Comparison of ENCODE assay signal across 24 cellular contexts in the genomic region with DNA sequence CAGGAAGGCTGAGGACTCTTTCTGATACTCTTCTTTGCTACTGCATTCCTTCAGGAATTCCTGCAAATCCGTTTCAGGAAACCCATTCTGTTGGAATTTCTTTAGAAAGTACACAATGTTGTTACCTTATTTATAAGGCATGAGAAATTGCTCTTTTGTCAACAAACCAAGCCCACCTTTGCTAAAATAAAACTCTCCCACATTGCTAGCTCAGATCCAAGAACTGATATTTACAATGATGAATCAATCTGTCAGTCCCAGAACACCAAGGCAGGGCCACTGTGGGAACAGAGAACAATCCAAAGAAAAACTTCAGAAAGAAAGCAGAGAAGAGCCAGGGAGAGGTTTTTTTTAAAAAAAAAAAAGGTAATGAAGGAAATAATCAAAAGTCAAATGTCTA. TPM values are rescaled to one million over a fixed set of nuclear protein-coding genes. Genes with fewer than 3 reads are reported as not detected.
DNase-seq lines count a peak whose midpoint lies in the region; ATAC-seq, FAIRE-seq and TF ChIP-seq lines count a peak whose summit lies in the region.
"Had no signal": no experiment of that assay in that cellular context is flagged by ENCODE, and none has a peak within 500 bp of the region (broad histone marks: within the 10 kb centered on the region; RNA-seq: fewer than 3 reads in every experiment).

No MANE protein-coding gene starts in this region.

- H4K20me1 ChIP-seq in PC-3 (ENCODE audit: low read length) (no peaks in the 10 kb centered on the region), H1 (replicated peaks in 1 of 2; ENCODE audit: control insufficient read depth in 1 of 2, insufficient read depth in 2 of 2, low read length in 2 of 2) (no peaks in the 10 kb centered on the region)
- H4K20me1 ChIP-seq: BLaER1 had no signal

- no peaks in the 10 kb centered on the region for H3K27me3 Mint-ChIP-seq in stimulated activated naive CD8-positive, alpha-beta T cell treated with anti-CD3 and anti-CD28 coated beads, Interleukin-15, Interleukin-2, amounts not matched to agents 100 ng/mL and 50 ng/mL, for 24 hours
- H3K27me3 Mint-ChIP-seq in stimulated activated naive CD8-positive, alpha-beta T cell treated with anti-CD3 and anti-CD28 coated beads, Interleukin-15, amount 100 ng/mL, for 72 hours, result no peaks in the 10 kb centered on the region
- peaks cover 8% of the 10 kb centered on the region for H3K27me3 Mint-ChIP-seq in nephron progenitor cell (ENCODE audit: low read depth, poor library complexity)
- H3K27me3 Mint-ChIP-seq: CD4-positive, alpha-beta T cell had no signal

- no peak overlapping the region for H4K91ac ChIP-seq in H1 (replicated peaks; ENCODE audit: insufficient read length, low read length)

- no peak overlapping the region for H3K14ac ChIP-seq in H1 (ENCODE audit: insufficient read length)

- no peak overlapping the region for H4K8ac ChIP-seq in H1 (ENCODE audit: extremely low read depth, insufficient read depth, low read length)

- no peak overlapping the region for H3K23ac ChIP-seq in H1 (ENCODE audit: insufficient read length)

- no peak overlapping the region for H3K4me3 Mint-ChIP-seq in stimulated activated naive CD8-positive, alpha-beta T cell treated with anti-CD3 and anti-CD28 coated beads, Interleukin-15, Interleukin-2, amounts not matched to agents 100 ng/mL and 50 ng/mL, for 24 hours
- no peak overlapping the region for H3K4me3 Mint-ChIP-seq in stimulated activated naive CD8-positive, alpha-beta T cell treated with anti-CD3 and anti-CD28 coated beads, Interleukin-15, amount 100 ng/mL, for 72 hours
- no peak overlapping the region for H3K4me3 Mint-ChIP-seq in nephron progenitor cell
- H3K4me3 Mint-ChIP-seq: CD4-positive, alpha-beta T cell; CD8-positive, alpha-beta T cell had no signal

- H3K9me3 Mint-ChIP-seq in stimulated activated naive CD8-positive, alpha-beta T cell treated with anti-CD3 and anti-CD28 coated beads, Interleukin-15, Interleukin-2, amounts not matched to agents 100 ng/mL and 50 ng/mL, for 24 hours, result no peaks in the 10 kb centered on the region
- no peaks in the 10 kb centered on the region for H3K9me3 Mint-ChIP-seq in stimulated activated naive CD8-positive, alpha-beta T cell treated with anti-CD3 and anti-CD28 coated beads, Interleukin-15, amount 100 ng/mL, for 72 hours
- no peaks in the 10 kb centered on the region for H3K9me3 Mint-ChIP-seq in nephron progenitor cell
- H3K9me3 Mint-ChIP-seq in activated naive CD4-positive, alpha-beta T cell treated with anti-CD3 and anti-CD28 coated beads, Interleukin-2, amount 50 U/mL, for 72 hours, result no peaks in the 10 kb centered on the region
- H3K9me3 Mint-ChIP-seq: CD4-positive, alpha-beta T cell; CD8-positive, alpha-beta T cell had no signal

- 41% methylated on average over 1 of the region's 1 CpG; no CpG with 5 or more reads in 1 of the 2 experiments for WGBS in H1 (ENCODE audit: extremely low coverage in 1 of 2, insufficient coverage in 1 of 2, insufficient read length in 1 of 2, insufficient replicate concordance in 2 of 2, low coverage in 1 of 2, low lambda C conversion rate in 2 of 2, missing lambda C conversion rate in 1 of 2), 2 experiments

- H3K4me2 ChIP-seq in PC-3 (ENCODE audit: low read length) (peak overlapping the region; percentile 24; the same call in 1 of the 2 replicates), H1 (ENCODE audit: insufficient read depth in 1 of 2, low read depth in 2 of 2, low read length in 2 of 2) (no peak overlapping the region)
- H3K4me2 ChIP-seq: BLaER1 had no signal

- H3K36me3 Mint-ChIP-seq in stimulated activated naive CD8-positive, alpha-beta T cell treated with anti-CD3 and anti-CD28 coated beads, Interleukin-15, Interleukin-2, amounts not matched to agents 100 ng/mL and 50 ng/mL, for 24 hours (ENCODE audit: low read depth), result peaks cover 10% of the 10 kb centered on the region
- H3K36me3 Mint-ChIP-seq in nephron progenitor cell (ENCODE audit: low read depth), result no peaks in the 10 kb centered on the region
- H3K36me3 Mint-ChIP-seq in activated naive CD4-positive, alpha-beta T cell treated with anti-CD3 and anti-CD28 coated beads, Interleukin-2, amount 50 U/mL, for 72 hours, result peaks cover 0 to 4% of the 10 kb centered on the region in 2 donors
- H3K36me3 Mint-ChIP-seq: CD8-positive, alpha-beta T cell had no signal

- intact Hi-C loops in PC-3 (cut with micrococcal nuclease), result no loop called here

- H3K9ac ChIP-seq in PC-3 (ENCODE audit: low read length) (peak overlapping the region; percentile 21; the same call in 1 of the 2 replicates), H1 (replicated peaks in 1 of 4; ENCODE audit: extremely low read depth in 1 of 4, low read depth in 3 of 4, low read length in 3 of 4) (no peak overlapping the region)
- H3K9ac ChIP-seq: BLaER1 had no signal

- H3K9me3 ChIP-seq in PC-3 (ENCODE audit: low read length) (no peaks in the 10 kb centered on the region), H1 (ENCODE audit: insufficient read depth in 2 of 2, low read depth in 1 of 2, low read length in 1 of 2) (no peaks in the 10 kb centered on the region)
- H3K9me3 ChIP-seq: BE2C, BLaER1, Caco-2 had no signal

- no peaks in the 10 kb centered on the region for H3K9me2 ChIP-seq in PC-3 (replicated peaks; ENCODE audit: low read length)

- no peaks in the 10 kb centered on the region for H3F3A ChIP-seq in PC-3 (ENCODE audit: low read length, unreplicated experiment)

- H3K79me2 ChIP-seq in PC-3 (ENCODE audit: low read length), result no peaks in the 10 kb centered on the region
- H3K79me2 ChIP-seq in H1 (ENCODE audit: control insufficient read depth in 1 of 2, insufficient read depth in 2 of 2, low read length in 2 of 2), result no peaks in the 10 kb centered on the region

- FAIRE-seq in H1 (lab: Jason Lieb, UNC), result no peak
- FAIRE-seq: A204.1, D721Med, G401.6, GM12891, GM19239 had no signal

- no peak overlapping the region for H4K5ac ChIP-seq in H1 (ENCODE audit: insufficient read length, low read depth, low read length)

- peaks cover 16% of the 10 kb centered on the region for H3K4me1 ChIP-seq in PC-3 (ENCODE audit: insufficient read depth, low read length)
- H3K4me1 ChIP-seq in H1 (replicated peaks in 1 of 4; ENCODE audit: control insufficient read depth in 3 of 4, insufficient read depth in 4 of 4, low read length in 3 of 4), result peaks cover 0 to 3% (median 0%) of the 10 kb centered on the region in 4 experiments; a peak in 1 of 7 replicates
- H3K4me1 ChIP-seq: BE2C, BLaER1, Caco-2 had no signal

- DNase-seq in stimulated activated naive CD8-positive, alpha-beta T cell treated with anti-CD3 and anti-CD28 coated beads, Interleukin-15, amount 100 ng/mL, for 72 hours, result no peak
- DNase-seq in PC-3 (peak; percentile 51), H1 (ENCODE audit: low read depth in 1 of 2, low spot score in 2 of 2) (no peak), nephron progenitor cell (no peak)
- no peak for DNase-seq in activated naive CD4-positive, alpha-beta T cell treated with anti-CD3 and anti-CD28 coated beads, Interleukin-2, amount 50 U/mL, for 72 hours (ENCODE audit: low spot score in 2 of 2)
- DNase-seq: 8988T; ACHN; BE2C; Caco-2; Calu3; CD4-positive, alpha-beta T cell; CD8-positive, alpha-beta T cell; DMS79 treated with DMSO at 0.1 percent for 48 hours; GF-D8 had no signal

- peak overlapping the region; percentile 52 for H3K27ac ChIP-seq in PC-3 (ENCODE audit: low read length)
- no peak overlapping the region for H3K27ac ChIP-seq in H1 (ENCODE audit: low read depth, low read length)
- H3K27ac ChIP-seq: BLaER1, C4-2B had no signal

- peak overlapping the region; percentile 7 for H3K27ac Mint-ChIP-seq in stimulated activated naive CD8-positive, alpha-beta T cell treated with anti-CD3 and anti-CD28 coated beads, Interleukin-15, Interleukin-2, amounts not matched to agents 100 ng/mL and 50 ng/mL, for 24 hours
- no peak overlapping the region for H3K27ac Mint-ChIP-seq in stimulated activated naive CD8-positive, alpha-beta T cell treated with anti-CD3 and anti-CD28 coated beads, Interleukin-15, amount 100 ng/mL, for 72 hours
- peak overlapping the region; percentile 12 for H3K27ac Mint-ChIP-seq in nephron progenitor cell
- H3K27ac Mint-ChIP-seq in activated naive CD4-positive, alpha-beta T cell treated with anti-CD3 and anti-CD28 coated beads, Interleukin-2, amount 50 U/mL, for 72 hours, result no peak overlapping the region
- H3K27ac Mint-ChIP-seq: CD4-positive, alpha-beta T cell; CD8-positive, alpha-beta T cell had no signal

- no peaks in the 10 kb centered on the region for H3K36me3 ChIP-seq in PC-3 (ENCODE audit: low read depth, low read length)
- no peaks in the 10 kb centered on the region; a peak in 1 of 8 replicates for H3K36me3 ChIP-seq in H1 (ENCODE audit: control insufficient read depth in 2 of 4, insufficient read depth in 4 of 4, low read length in 3 of 4)
- H3K36me3 ChIP-seq: BE2C, BLaER1 had no signal

- BruUV-seq in PC-3 (replicated peaks; lab: Mats Ljungman, UMichigan), result no TSS peak

- ATAC-seq in stimulated activated naive CD8-positive, alpha-beta T cell treated with anti-CD3 and anti-CD28 coated beads, Interleukin-15, amount 100 ng/mL, for 72 hours, result no peak
- peak; percentile 78 for ATAC-seq in PC-3
- ATAC-seq in GM18511 (IDR thresholded peaks at IDR 0.05; ENCODE audit: unreplicated experiment), result no peak
- no peak for ATAC-seq in activated naive CD4-positive, alpha-beta T cell treated with anti-CD3 and anti-CD28 coated beads, Interleukin-2, amount 50 U/mL, for 72 hours
- ATAC-seq in GM18909 (IDR thresholded peaks at IDR 0.05; ENCODE audit: poor library complexity, unreplicated experiment), result no peak
- ATAC-seq: CD8-positive, alpha-beta T cell had no signal

- H3K23me2 ChIP-seq in H1 (ENCODE audit: low read depth, low read length), result no peaks in the 10 kb centered on the region

- no peak overlapping the region for H2BK5ac ChIP-seq in H1 (ENCODE audit: low read depth, low read length)

- no peak for TF ChIP-seq RAD21 in H1 (IDR thresholded peaks at IDR 0.05 in 1 of 2, conservative IDR thresholded peaks at IDR 0.05 in 1 of 2; ENCODE audit: low read depth in 2 of 2, low read length in 2 of 2)

- H2BK12ac ChIP-seq in H1 (ENCODE audit: low read depth, low read length), result no peak overlapping the region

- peaks cover 21% of the 10 kb centered on the region for H3K4me1 Mint-ChIP-seq in stimulated activated naive CD8-positive, alpha-beta T cell treated with anti-CD3 and anti-CD28 coated beads, Interleukin-15, Interleukin-2, amounts not matched to agents 100 ng/mL and 50 ng/mL, for 24 hours (ENCODE audit: low read depth)
- peaks cover 26% of the 10 kb centered on the region for H3K4me1 Mint-ChIP-seq in stimulated activated naive CD8-positive, alpha-beta T cell treated with anti-CD3 and anti-CD28 coated beads, Interleukin-15, amount 100 ng/mL, for 72 hours
- peaks cover 27% of the 10 kb centered on the region for H3K4me1 Mint-ChIP-seq in nephron progenitor cell

- CTCF ChIA-PET in PC-3 (lab: Charles Lee), result no interaction called here
- CTCF ChIA-PET in H1 (lab: Charles Lee; ENCODE audit: partially characterized antibody), result interaction anchor here (1.1 to 5.3 kb wide), 4 partner anchors 8 to 158 kb away, joined by 3 to 33 read pairs (median 4); no protein-coding TSS in a partner anchor

- H2BK20ac ChIP-seq in H1 (ENCODE audit: low read length), result no peak overlapping the region

- H2AK5ac ChIP-seq in H1 (ENCODE audit: low read depth, low read length), result no peak overlapping the region

- H3K79me1 ChIP-seq in H1 (ENCODE audit: low read depth, low read length), result no peaks in the 10 kb centered on the region

- no peak overlapping the region for H2BK15ac ChIP-seq in H1 (ENCODE audit: low read length)

- H3K4ac ChIP-seq in H1 (replicated peaks; ENCODE audit: insufficient read length, low read depth, low read length), result no peak overlapping the region

- no peak for TF ChIP-seq CTCF in PC-3 (conservative IDR thresholded peaks at IDR 0.05; ENCODE audit: low read depth, low read length)
- no peak for TF ChIP-seq CTCF in H1 (IDR thresholded peaks at IDR 0.05; ENCODE audit: control extremely low read depth in 1 of 3, insufficient read depth in 1 of 3, low read depth in 1 of 3, low read length in 3 of 3)
- no peak for TF ChIP-seq CTCF in nephron progenitor cell (IDR thresholded peaks at IDR 0.05)

- H3K56ac ChIP-seq in H1 (replicated peaks; ENCODE audit: insufficient read length, low read depth, low read length), result no peak overlapping the region

- TF ChIP-seq EP300 in H1 (IDR thresholded peaks at IDR 0.05; ENCODE audit: borderline replicate concordance in 1 of 2, low read depth in 2 of 2, low read length in 2 of 2), result no peak

- H2AFZ ChIP-seq in PC-3 (ENCODE audit: low read length), result no peak overlapping the region
- H2AFZ ChIP-seq in H1 (ENCODE audit: low read length), result no peak overlapping the region

- no peak overlapping the region for H3K18ac ChIP-seq in H1 (ENCODE audit: extremely low read depth, low read length)

- POLR2A ChIA-PET in PC-3 (lab: Charles Lee; ENCODE audit: unreplicated experiment) (no interaction called here), H1 (lab: Charles Lee; ENCODE audit: partially characterized antibody) (no interaction called here)

- TF ChIP-seq POLR2A in H1 (IDR thresholded peaks at IDR 0.05; ENCODE audit: control extremely low read depth in 1 of 2, low read depth in 2 of 2, low read length in 2 of 2), result no peak

- H3K27me3 ChIP-seq in PC-3 (ENCODE audit: low read length) (no peaks in the 10 kb centered on the region), H1 (replicated peaks in 1 of 4; ENCODE audit: control insufficient read depth in 3 of 4, extremely low read depth in 1 of 4, insufficient read depth in 3 of 4, low read length in 3 of 4) (no peaks in the 10 kb centered on the region)
- H3K27me3 ChIP-seq: BE2C, BLaER1 had no signal

- H3K4me3 ChIP-seq in PC-3 (ENCODE audit: low read length), result no peak overlapping the region
- H3K4me3 ChIP-seq in H1 (ENCODE audit: extremely low read depth in 1 of 4, insufficient read depth in 2 of 4, low read depth in 3 of 4, low read length in 4 of 4), result no peak overlapping the region
- H3K4me3 ChIP-seq: BLaER1 had no signal

- H2BK120ac ChIP-seq in H1 (replicated peaks; ENCODE audit: low read depth, low read length), result no peak overlapping the region

RNA-seq across cellular contexts. Expression of gene LPAR3, which starts 36.6 kb away (rescaled TPM):
- total RNA-seq in PC-3 (2014; rRNA removed), result 9.8 and 13.0 TPM in 2 replicates
- total RNA-seq in H1 (2021; fragmentation: NEBNext Ultra II Directional; extraction: Animal tissue kit (Norgen Biotek cat#: 25700)), result 25.4 and 26.8 TPM in 2 replicates
- 17.1 TPM in 2 replicates for polyA plus RNA-seq in H1 (2011; rRNA removed)
- polyA plus RNA-seq in H1 (2011; cell fraction: cytosol; rRNA removed), result 17.7 TPM
- 27.7 TPM for polyA plus RNA-seq in H1 (2011; cell fraction: nucleus; rRNA removed)
- 13.5 to 17.6 TPM (median 15.6 TPM) in 4 replicates for polyA plus RNA-seq in H1 (2012, experiment 1 of 2)
- polyA plus RNA-seq in H1 (2012, experiment 2 of 2), result 7.4 TPM
- polyA plus RNA-seq in H1 (2013, experiment 1 of 2), result 26.8 TPM
- 27.2 TPM for polyA plus RNA-seq in H1 (2013, experiment 2 of 2)
- polyA minus RNA-seq in H1 (2011; rRNA and poly(A)+ RNA removed), result 75.4 and 78.3 TPM in 2 replicates
- 30.8 TPM for polyA minus RNA-seq in H1 (2011; cell fraction: cytosol; rRNA and poly(A)+ RNA removed)
- 53.3 TPM for polyA minus RNA-seq in H1 (2011; cell fraction: nucleus; rRNA and poly(A)+ RNA removed)
- under 1 TPM in 1 of 2 donors, not detected in 1; 0.35 TPM for total RNA-seq in activated naive CD4-positive, alpha-beta T cell treated with anti-CD3 and anti-CD28 coated beads, Interleukin-2, amount 50 U/mL, for 72 hours
- total RNA-seq: Caco-2 had no signal

Comparison
In these comparisons a context has a peak if more than half of its experiments do, and no peak if none do; other contexts are left out.
1. H3K27ac Mint-ChIP-seq: peak in stimulated activated naive CD8-positive, alpha-beta T cell treated with anti-CD3 and anti-CD28 coated beads, Interleukin-15, Interleukin-2, amounts not matched to agents 100 ng/mL and 50 ng/mL, for 24 hours (single experiment) and nephron progenitor cell (single experiment); none in stimulated activated naive CD8-positive, alpha-beta T cell treated with anti-CD3 and anti-CD28 coated beads, Interleukin-15, amount 100 ng/mL, for 72 hours (0 of 2) and activated naive CD4-positive, alpha-beta T cell treated with anti-CD3 and anti-CD28 coated beads, Interleukin-2, amount 50 U/mL, for 72 hours (0 of 2).